In genomic region chr7:100545636-100546128, GRCh38 we compare ENCODE assay signal across 8 cellular contexts. TPM values are rescaled to one million over a fixed set of nuclear protein-coding genes. Genes with fewer than 3 reads are reported as not detected.
DNase-seq lines count a peak whose midpoint lies in the region; ATAC-seq and TF ChIP-seq lines count a peak whose summit lies in the region.

No MANE protein-coding gene starts in this region.

- intact Hi-C loops in activated T-helper 2 cell treated with anti-CD3 and anti-CD28 coated beads, Interferon-gamma antibody, Interleukin-2, Interleukin-4, amounts not matched to agents 10 μg/mL and 5 μg/mL and 100 μg/mL, durations not matched to agents 14 hours and 24 hours and 36 hours (cut with micrococcal nuclease): loop anchor here (1.0 to 10.0 kb wide), 6 partner anchors 7 to 129 kb away; partner anchors contain the start of genes GNB2, MOSPD3 and TSC22D4
- intact Hi-C loops in psoas muscle (cut with DNase I): loop anchor here (2.0 to 5.0 kb wide), 2 partner anchors 13 to 68 kb away; partner anchors contain the start of gene TSC22D4 (in 1 of the 2)

- 0 out of 2 replicates have a peak, but pooled peaks cover 4% of the 10 kb centered on the region for H3K4me1 ChIP-seq in DND-41 (ENCODE audit: insufficient read depth, low read length)
- H3K4me1 ChIP-seq in psoas muscle: peaks cover 26% of the 10 kb centered on the region

- H4K20me1 ChIP-seq in DND-41 (ENCODE audit: insufficient read depth, low read length): peaks cover 10% of the 10 kb centered on the region; the same call in 1 of the 2 replicates

- H3K9me3 ChIP-seq in DND-41 (ENCODE audit: insufficient read depth, low read length, severe bottlenecking): no peaks in the 10 kb centered on the region
- no peaks in the 10 kb centered on the region for H3K9me3 ChIP-seq in psoas muscle

- H3K27me3 ChIP-seq in DND-41 (ENCODE audit: insufficient read depth, low read length, poor library complexity) (no peaks in the 10 kb centered on the region), psoas muscle (ENCODE audit: insufficient read depth in 3 of 3, low read length in 2 of 3) (no peaks in the 10 kb centered on the region)

- H3K27ac ChIP-seq in DND-41 (ENCODE audit: low read length) (no peak overlapping the region), psoas muscle (peak overlapping the region; percentile 71)

- H3K9ac ChIP-seq in DND-41 (ENCODE audit: low read depth, low read length): no peak overlapping the region

- H3K4me2 ChIP-seq in DND-41 (ENCODE audit: insufficient read depth, low read length): no peak overlapping the region

- no peaks in the 10 kb centered on the region for H3K9me3 Mint-ChIP-seq in activated T-helper 2 cell treated with anti-CD3 and anti-CD28 coated beads, Interferon-gamma antibody, Interleukin-2, Interleukin-4, amounts not matched to agents 10 μg/mL and 5 μg/mL and 100 μg/mL, durations not matched to agents 14 hours and 24 hours and 36 hours

- peaks cover 87% of the 10 kb centered on the region for H3K4me1 Mint-ChIP-seq in activated T-helper 2 cell treated with anti-CD3 and anti-CD28 coated beads, Interferon-gamma antibody, Interleukin-2, Interleukin-4, amounts not matched to agents 10 μg/mL and 5 μg/mL and 100 μg/mL, durations not matched to agents 14 hours and 24 hours and 36 hours (ENCODE audit: low read depth)

- H3K36me3 ChIP-seq in DND-41 (ENCODE audit: insufficient read depth, low read length) (peaks cover 13% of the 10 kb centered on the region), psoas muscle (ENCODE audit: insufficient read depth in 1 of 2, low read depth in 1 of 2) (peaks cover 0 to 9% of the 10 kb centered on the region in 2 donors)

- no peaks in the 10 kb centered on the region for H3K27me3 Mint-ChIP-seq in activated T-helper 2 cell treated with anti-CD3 and anti-CD28 coated beads, Interferon-gamma antibody, Interleukin-2, Interleukin-4, amounts not matched to agents 10 μg/mL and 5 μg/mL and 100 μg/mL, durations not matched to agents 14 hours and 24 hours and 36 hours (ENCODE audit: low read depth)

- DNase-seq in DND-41 (no peak), M059J (ENCODE audit: low read depth) (peak; percentile 97), glomerular endothelial cell (ENCODE audit: extremely low read depth, low read depth, low spot score) (peak; percentile 75), psoas muscle (no peak)
- DNase-seq in activated T-helper 2 cell treated with anti-CD3 and anti-CD28 coated beads, Interferon-gamma antibody, Interleukin-2, Interleukin-4, amounts not matched to agents 10 μg/mL and 5 μg/mL and 100 μg/mL, durations not matched to agents 14 hours and 24 hours and 36 hours (ENCODE audit: low spot score): peak; percentile 36

- no peak for TF ChIP-seq CTCF in DND-41 (IDR thresholded peaks at IDR 0.05; ENCODE audit: borderline replicate concordance, extremely low read depth, low read length, poor library complexity, severe bottlenecking)
- TF ChIP-seq CTCF in psoas muscle (IDR thresholded peaks at IDR 0.05): no peak

- peak overlapping the region; percentile 99 for H3K27ac Mint-ChIP-seq in activated T-helper 2 cell treated with anti-CD3 and anti-CD28 coated beads, Interferon-gamma antibody, Interleukin-2, Interleukin-4, amounts not matched to agents 10 μg/mL and 5 μg/mL and 100 μg/mL, durations not matched to agents 14 hours and 24 hours and 36 hours

- no peak overlapping the region for H3K4me3 ChIP-seq in DND-41 (ENCODE audit: low read depth in 1 of 2, low read length in 2 of 2)
- H3K4me3 ChIP-seq in psoas muscle: no peak overlapping the region

- H3K79me2 ChIP-seq in DND-41 (ENCODE audit: insufficient read depth, low read length): peaks cover 23% of the 10 kb centered on the region

- H2AFZ ChIP-seq in DND-41 (ENCODE audit: low read depth, low read length): no peak overlapping the region

- ATAC-seq in DND-41 (ENCODE audit: insufficient read depth, low read depth): peak; percentile 19; the same call in 1 of the 3 replicates
- peak; percentile 43 for ATAC-seq in GM21367 (IDR thresholded peaks at IDR 0.05; ENCODE audit: unreplicated experiment)
- peak; percentile 57 to 84 (median 81) for ATAC-seq in psoas muscle
- ATAC-seq in GM19324 (IDR thresholded peaks at IDR 0.05; ENCODE audit: low FRiP score, unreplicated experiment): no peak
- ATAC-seq in GM21717 (IDR thresholded peaks at IDR 0.05; ENCODE audit: unreplicated experiment): no peak

- peak overlapping the region; percentile 76 for H3K4me3 Mint-ChIP-seq in activated T-helper 2 cell treated with anti-CD3 and anti-CD28 coated beads, Interferon-gamma antibody, Interleukin-2, Interleukin-4, amounts not matched to agents 10 μg/mL and 5 μg/mL and 100 μg/mL, durations not matched to agents 14 hours and 24 hours and 36 hours (ENCODE audit: low read depth)

- H3K36me3 Mint-ChIP-seq in activated T-helper 2 cell treated with anti-CD3 and anti-CD28 coated beads, Interferon-gamma antibody, Interleukin-2, Interleukin-4, amounts not matched to agents 10 μg/mL and 5 μg/mL and 100 μg/mL, durations not matched to agents 14 hours and 24 hours and 36 hours (ENCODE audit: low read depth): peaks cover 56% of the 10 kb centered on the region

- WGBS in psoas muscle, 3 donors: 37 to 45% (median 45%) methylated on average over 2 of the region's 2 CpGs

RNA-seq across cellular contexts. Expression of gene AGFG2, which starts 6.7 kb away (rescaled TPM):
- 10.9 and 24.0 TPM in 2 replicates for total RNA-seq in M059J (2014; rRNA removed; shearing (Covaris generic))
- 75.5 and 75.7 TPM in 2 replicates for total RNA-seq in activated T-helper 2 cell treated with anti-CD3 and anti-CD28 coated beads, Interferon-gamma antibody, Interleukin-2, Interleukin-4, amounts not matched to agents 10 μg/mL and 5 μg/mL and 100 μg/mL, durations not matched to agents 14 hours and 24 hours and 36 hours
- 29.2 and 37.3 TPM in 2 replicates for total RNA-seq in glomerular endothelial cell
- 10 to 100 TPM in 1 of 4 donors, 1 to 10 TPM in 3; 5.3 to 14.7 (median 8.0) TPM for total RNA-seq in psoas muscle
- 10 to 100 TPM in 1 of 3 donors, 1 to 10 TPM in 2; 4.8 to 12.6 (median 8.9) TPM for polyA plus RNA-seq in psoas muscle

RNA-seq across cellular contexts. Expression of gene SAP25, which starts 28.0 kb away (rescaled TPM):
- total RNA-seq in M059J (2014; rRNA removed; shearing (Covaris generic)): not detected in 2 replicates
- 11.3 and 11.8 TPM in 2 replicates for total RNA-seq in activated T-helper 2 cell treated with anti-CD3 and anti-CD28 coated beads, Interferon-gamma antibody, Interleukin-2, Interleukin-4, amounts not matched to agents 10 μg/mL and 5 μg/mL and 100 μg/mL, durations not matched to agents 14 hours and 24 hours and 36 hours
- 0.29 and 1.8 TPM in 2 replicates for total RNA-seq in glomerular endothelial cell
- 1 to 10 TPM in 1 of 4 donors, under 1 TPM in 2, not detected in 1; 0.59 to 1.9 (median 0.59) TPM for total RNA-seq in psoas muscle
- polyA plus RNA-seq in psoas muscle: under 1 TPM in 2 of 3 donors, not detected in 1; 0.21 to 0.40 TPM

RNA-seq across cellular contexts. Expression of gene LRCH4, which starts 40.2 kb away (rescaled TPM):
- 12.2 and 16.0 TPM in 2 replicates for total RNA-seq in M059J (2014; rRNA removed; shearing (Covaris generic))
- total RNA-seq in activated T-helper 2 cell treated with anti-CD3 and anti-CD28 coated beads, Interferon-gamma antibody, Interleukin-2, Interleukin-4, amounts not matched to agents 10 μg/mL and 5 μg/mL and 100 μg/mL, durations not matched to agents 14 hours and 24 hours and 36 hours: 105 and 106 TPM in 2 replicates
- total RNA-seq in glomerular endothelial cell (42.4 and 93.0 TPM in 2 replicates), psoas muscle (10 to 100 TPM; 32.5 to 41.5 (median 34.1) TPM)
- polyA plus RNA-seq in psoas muscle: 10 to 100 TPM; 16.7 to 35.2 (median 28.5) TPM

RNA-seq across cellular contexts. Expression of gene FBXO24, which starts 40.4 kb away (rescaled TPM):
- total RNA-seq in M059J (2014; rRNA removed; shearing (Covaris generic)): 0.05 and 0.44 TPM in 2 replicates
- total RNA-seq in activated T-helper 2 cell treated with anti-CD3 and anti-CD28 coated beads, Interferon-gamma antibody, Interleukin-2, Interleukin-4, amounts not matched to agents 10 μg/mL and 5 μg/mL and 100 μg/mL, durations not matched to agents 14 hours and 24 hours and 36 hours: 0.37 and 0.91 TPM in 2 replicates
- total RNA-seq in glomerular endothelial cell (not detected in 2 replicates), psoas muscle (1 to 10 TPM in 1 of 4 donors, under 1 TPM in 3; 0.13 to 1.1 (median 0.31) TPM)
- polyA plus RNA-seq in psoas muscle: under 1 TPM; 0.18 to 0.55 (median 0.23) TPM

RNA-seq across cellular contexts. Expression of gene PCOLCE, which starts 56.5 kb away (rescaled TPM):
- 7.8 and 10.3 TPM in 2 replicates for total RNA-seq in M059J (2014; rRNA removed; shearing (Covaris generic))
- 8.6 and 10.3 TPM in 2 replicates for total RNA-seq in activated T-helper 2 cell treated with anti-CD3 and anti-CD28 coated beads, Interferon-gamma antibody, Interleukin-2, Interleukin-4, amounts not matched to agents 10 μg/mL and 5 μg/mL and 100 μg/mL, durations not matched to agents 14 hours and 24 hours and 36 hours
- total RNA-seq in glomerular endothelial cell: 2.9 and 5.7 TPM in 2 replicates
- total RNA-seq in psoas muscle: 10 to 100 TPM in 2 of 4 donors, 1 to 10 TPM in 2; 6.2 to 16.9 (median 9.7) TPM
- 10 to 100 TPM in 1 of 3 donors, 1 to 10 TPM in 2; 4.2 to 11.5 (median 7.7) TPM for polyA plus RNA-seq in psoas muscle

Comparison
In these comparisons a context has a peak if more than half of its experiments do, and no peak if none do; other contexts are left out.
1. ATAC-seq: peak in DND-41 (single experiment), GM21367 (single experiment) and psoas muscle (4 of 4); none in GM19324 (single experiment) and GM21717 (single experiment).
2. DNase-seq: peak in M059J (single experiment), activated T-helper 2 cell treated with anti-CD3 and anti-CD28 coated beads, Interferon-gamma antibody, Interleukin-2, Interleukin-4, amounts not matched to agents 10 μg/mL and 5 μg/mL and 100 μg/mL, durations not matched to agents 14 hours and 24 hours and 36 hours (single experiment) and glomerular endothelial cell (single experiment); none in DND-41 (single experiment) and psoas muscle (0 of 2).